In the genomic region with DNA sequence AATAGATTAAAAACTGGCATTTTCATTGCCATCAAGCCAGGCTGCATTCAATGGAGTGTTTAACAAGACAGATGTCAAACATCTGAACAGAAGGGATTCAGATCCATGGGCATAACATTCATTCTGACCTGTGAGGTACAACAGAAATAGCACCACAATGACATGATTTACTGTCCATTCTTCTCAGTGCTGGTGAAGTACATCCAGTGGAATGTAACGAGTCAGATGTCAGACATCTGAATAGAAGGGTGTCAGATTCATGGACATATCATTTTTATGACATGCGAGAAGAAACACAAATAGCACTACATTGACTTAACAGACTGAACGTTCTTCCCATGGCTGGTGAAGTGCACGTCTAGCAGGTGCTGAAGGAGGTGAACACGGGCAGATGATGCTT, we compare ENCODE assay signal across 16 cellular contexts.
"Had no signal": no experiment of that assay in that cellular context is flagged by ENCODE, and none has a peak within 500 bp of the region (broad histone marks: within the 10 kb centered on the region; RNA-seq: fewer than 3 reads in every experiment).

No MANE protein-coding gene starts in this region.

- H3K27ac Mint-ChIP-seq: activated CD4-positive, alpha-beta T cell treated with anti-CD3 and anti-CD28 coated beads, Interleukin-2, amount 10 ng/mL, durations not matched to agents 7 days and 5 days; activated CD8-positive, alpha-beta memory T cell treated with anti-CD3 and anti-CD28 coated beads, Interleukin-2, amount 10 ng/mL, durations not matched to agents 7 days and 5 days; activated CD8-positive, alpha-beta T cell treated with anti-CD3 and anti-CD28 coated beads for 36 hours; activated naive CD8-positive, alpha-beta T cell treated with anti-CD3 and anti-CD28 coated beads, Interleukin-2, amount 50 U/mL, for 24 hours; activated T-helper 1 cell treated with anti-CD3 and anti-CD28 coated beads, Interleukin-12 subunit alpha, Interleukin-12 subunit beta, Interleukin-2, Interleukin-4 antibody, amounts not matched to agents 30 ng/mL and 10 ng/mL and 1 ng/mL, durations not matched to agents 14 hours and 24 hours and 36 hours; naive thymus-derived CD8-positive, alpha-beta T cell had no signal

- H3K27ac ChIP-seq: body of pancreas, left ventricle myocardium inferior, testis, VCaP had no signal

- H3K4me3 Mint-ChIP-seq: activated CD4-positive, alpha-beta T cell treated with anti-CD3 and anti-CD28 coated beads, Interleukin-2, amount 10 ng/mL, durations not matched to agents 7 days and 5 days; activated CD8-positive, alpha-beta memory T cell treated with anti-CD3 and anti-CD28 coated beads, Interleukin-2, amount 10 ng/mL, durations not matched to agents 7 days and 5 days; activated CD8-positive, alpha-beta T cell treated with anti-CD3 and anti-CD28 coated beads for 36 hours; activated naive CD8-positive, alpha-beta T cell treated with anti-CD3 and anti-CD28 coated beads, Interleukin-2, amount 50 U/mL, for 24 hours; activated T-helper 1 cell treated with anti-CD3 and anti-CD28 coated beads, Interleukin-12 subunit alpha, Interleukin-12 subunit beta, Interleukin-2, Interleukin-4 antibody, amounts not matched to agents 30 ng/mL and 10 ng/mL and 1 ng/mL, durations not matched to agents 14 hours and 24 hours and 36 hours; naive thymus-derived CD8-positive, alpha-beta T cell had no signal

- H3K36me3 Mint-ChIP-seq: activated CD8-positive, alpha-beta memory T cell treated with anti-CD3 and anti-CD28 coated beads, Interleukin-2, amount 10 ng/mL, durations not matched to agents 7 days and 5 days; naive thymus-derived CD8-positive, alpha-beta T cell had no signal

- H3K9me3 Mint-ChIP-seq: activated naive CD8-positive, alpha-beta T cell treated with anti-CD3 and anti-CD28 coated beads, Interleukin-2, amount 50 U/mL, for 24 hours; activated T-helper 1 cell treated with anti-CD3 and anti-CD28 coated beads, Interleukin-12 subunit alpha, Interleukin-12 subunit beta, Interleukin-2, Interleukin-4 antibody, amounts not matched to agents 30 ng/mL and 10 ng/mL and 1 ng/mL, durations not matched to agents 14 hours and 24 hours and 36 hours had no signal

- H3K4me1 Mint-ChIP-seq: activated CD4-positive, alpha-beta T cell treated with anti-CD3 and anti-CD28 coated beads, Interleukin-2, amount 10 ng/mL, durations not matched to agents 7 days and 5 days; activated CD8-positive, alpha-beta memory T cell treated with anti-CD3 and anti-CD28 coated beads, Interleukin-2, amount 10 ng/mL, durations not matched to agents 7 days and 5 days; activated naive CD8-positive, alpha-beta T cell treated with anti-CD3 and anti-CD28 coated beads, Interleukin-2, amount 50 U/mL, for 24 hours; naive thymus-derived CD8-positive, alpha-beta T cell had no signal

- H3K9me3 ChIP-seq: body of pancreas, left ventricle myocardium inferior, testis had no signal

- H3K36me3 ChIP-seq: left ventricle myocardium inferior had no signal

- H3K27me3 Mint-ChIP-seq: activated CD4-positive, alpha-beta T cell treated with anti-CD3 and anti-CD28 coated beads, Interleukin-2, amount 10 ng/mL, durations not matched to agents 7 days and 5 days; activated CD8-positive, alpha-beta memory T cell treated with anti-CD3 and anti-CD28 coated beads, Interleukin-2, amount 10 ng/mL, durations not matched to agents 7 days and 5 days; activated CD8-positive, alpha-beta T cell treated with anti-CD3 and anti-CD28 coated beads for 36 hours; activated naive CD8-positive, alpha-beta T cell treated with anti-CD3 and anti-CD28 coated beads, Interleukin-2, amount 50 U/mL, for 24 hours; naive thymus-derived CD8-positive, alpha-beta T cell had no signal

- DNase-seq: activated CD4-positive, alpha-beta T cell treated with anti-CD3 and anti-CD28 coated beads, Interleukin-2, amount 10 ng/mL, durations not matched to agents 7 days and 5 days; activated CD8-positive, alpha-beta memory T cell treated with anti-CD3 and anti-CD28 coated beads, Interleukin-2, amount 10 ng/mL, durations not matched to agents 7 days and 5 days; activated CD8-positive, alpha-beta T cell treated with anti-CD3 and anti-CD28 coated beads for 36 hours; activated gamma-delta T cell; activated naive CD4-positive, alpha-beta T cell treated with anti-CD3 and anti-CD28 coated beads, Interleukin-2, amount 50 U/mL, for 16 hours; activated naive CD8-positive, alpha-beta T cell treated with anti-CD3 and anti-CD28 coated beads, Interleukin-2, amount 50 U/mL, for 24 hours; body of pancreas; effector CD8-positive, alpha-beta T cell; left ventricle myocardium inferior; naive thymus-derived CD8-positive, alpha-beta T cell; stimulated activated CD4-positive, alpha-beta T cell treated with anti-CD3 and anti-CD28 coated beads, Interleukin-2, amount 100 ng/mL, for 48 hours; stimulated activated naive CD4-positive, alpha-beta T cell; testis; trophoblast cell had no signal

- H3K4me1 ChIP-seq: body of pancreas, left ventricle myocardium inferior, testis had no signal

- H3K4me3 ChIP-seq: body of pancreas, left ventricle myocardium inferior, testis had no signal

- H3K27me3 ChIP-seq: body of pancreas, testis had no signal
